ENCODE assay signal across 1 cellular context in genomic region chr6:63598251-63599036, GRCh38.
A peak's percentile ranks its signal among the peaks of the same experiment; 100 is the strongest.
TF ChIP-seq lines count a peak whose summit lies in the region.

No MANE protein-coding gene starts in this region.

TF ChIP-seq in HepG2, 621 proteins besides CTCF, POLR2A, EP300 and RAD21 (continued from another document and continues in another):
- TF ChIP-seq UBTF (CRISPR knock-in tag; IDR thresholded peaks at IDR 0.05) (peak; percentile 40; the same call in 1 of the 2 replicates), HNF4G (IDR thresholded peaks at IDR 0.05; ENCODE audit: borderline replicate concordance, low read depth, low read length) (no peak), HNF4G (CRISPR knock-in tag; IDR thresholded peaks at IDR 0.05; ENCODE audit: borderline replicate concordance, low read depth) (no peak), ZNF772 (CRISPR knock-in tag; IDR thresholded peaks at IDR 0.05) (peak; percentile 90), ZBTB42 (CRISPR knock-in tag; IDR thresholded peaks at IDR 0.05) (no peak), ZNF496 (CRISPR knock-in tag; IDR thresholded peaks at IDR 0.05; ENCODE audit: insufficient replicate concordance) (no peak), TGIF2 (CRISPR knock-in tag; IDR thresholded peaks at IDR 0.05) (peak; percentile 78; the same call in 1 of the 2 replicates), ZNF468 (CRISPR knock-in tag; IDR thresholded peaks at IDR 0.05) (no peak), TIGD3 (CRISPR knock-in tag; IDR thresholded peaks at IDR 0.05; ENCODE audit: borderline replicate concordance) (no peak), MTA3 (CRISPR knock-in tag; IDR thresholded peaks at IDR 0.05) (no peak), CREB3 (CRISPR knock-in tag; IDR thresholded peaks at IDR 0.05) (no peak), ZNF124 (CRISPR knock-in tag; IDR thresholded peaks at IDR 0.05) (no peak), BRCA1 (CRISPR knock-in tag; IDR thresholded peaks at IDR 0.05) (peak; percentile 63; the same call in 1 of the 2 replicates), ZBTB10 (CRISPR knock-in tag; IDR thresholded peaks at IDR 0.05; ENCODE audit: borderline replicate concordance) (no peak), ATF3 (CRISPR knock-in tag; IDR thresholded peaks at IDR 0.05) (no peak), AGO2 (optimal IDR thresholded peaks at IDR 0.05; ENCODE audit: low read depth, low read length) (no peak), ZNF749 (CRISPR knock-in tag; IDR thresholded peaks at IDR 0.05; ENCODE audit: borderline replicate concordance) (no peak), PAWR (CRISPR knock-in tag; IDR thresholded peaks at IDR 0.05; ENCODE audit: borderline replicate concordance) (no peak), NFIC (IDR thresholded peaks at IDR 0.05; ENCODE audit: low read length) (no peak), ATRX (CRISPR knock-in tag; IDR thresholded peaks at IDR 0.05; ENCODE audit: borderline replicate concordance) (no peak), PTBP1 (IDR thresholded peaks at IDR 0.05; ENCODE audit: low read depth, low read length, poor library complexity, severe bottlenecking) (no peak), MXD1 (CRISPR knock-in tag; IDR thresholded peaks at IDR 0.05) (no peak), BRF2 (CRISPR knock-in tag; IDR thresholded peaks at IDR 0.05) (no peak), ZZZ3 (CRISPR knock-in tag; IDR thresholded peaks at IDR 0.05; ENCODE audit: borderline replicate concordance) (no peak), U2AF1 (optimal IDR thresholded peaks at IDR 0.05; ENCODE audit: low read depth, low read length) (no peak), PAF1 (CRISPR knock-in tag; IDR thresholded peaks at IDR 0.05) (no peak), TCF7 (IDR thresholded peaks at IDR 0.05; ENCODE audit: low read depth) (no peak), CEBPZ (IDR thresholded peaks at IDR 0.05; ENCODE audit: low read length) (no peak), ZSCAN25 (CRISPR knock-in tag; IDR thresholded peaks at IDR 0.05) (peak; percentile 42; the same call in 1 of the 2 replicates), ZNF205 (CRISPR knock-in tag; IDR thresholded peaks at IDR 0.05) (peak; percentile 81; the same call in 1 of the 2 replicates), CHD4 (IDR thresholded peaks at IDR 0.05; ENCODE audit: borderline replicate concordance, low read length) (no peak), GLMP (CRISPR knock-in tag; IDR thresholded peaks at IDR 0.05; ENCODE audit: borderline replicate concordance) (no peak), ZFP36L2 (CRISPR knock-in tag; IDR thresholded peaks at IDR 0.05) (no peak), SMAD1 (CRISPR knock-in tag; IDR thresholded peaks at IDR 0.05; ENCODE audit: borderline replicate concordance, low read depth) (no peak), ZBTB4 (CRISPR knock-in tag; IDR thresholded peaks at IDR 0.05; ENCODE audit: borderline replicate concordance) (no peak), ZNF879 (CRISPR knock-in tag; IDR thresholded peaks at IDR 0.05) (no peak), MLX (CRISPR knock-in tag; IDR thresholded peaks at IDR 0.05) (no peak)
